29 cellular contexts compared by ENCODE assay signal in the genomic region with DNA sequence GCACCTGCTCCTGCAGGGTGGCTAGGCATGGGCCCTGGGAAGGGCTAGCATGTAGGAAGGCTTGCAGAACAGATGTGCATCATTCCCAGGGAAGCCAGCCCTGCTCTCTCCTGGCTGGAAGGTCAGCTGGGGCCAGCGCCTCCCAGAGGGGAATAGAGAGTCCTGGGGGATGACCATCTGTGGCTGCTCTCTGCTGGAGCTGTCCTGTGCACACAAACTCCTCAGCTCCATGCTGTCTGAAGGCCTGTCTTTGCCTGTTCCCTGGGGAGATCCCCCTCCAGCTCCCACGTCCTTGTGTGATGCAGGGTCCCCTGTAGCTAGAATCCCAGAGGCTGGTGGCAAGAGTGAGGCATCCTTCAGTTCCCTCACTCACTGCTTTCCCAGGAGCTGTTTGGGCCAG. TPM values are rescaled to one million over a fixed set of nuclear protein-coding genes. Genes with fewer than 3 reads are reported as not detected.
"Had no signal": no experiment of that assay in that cellular context is flagged by ENCODE, and none has a peak within 500 bp of the region (broad histone marks: within the 10 kb centered on the region; RNA-seq: fewer than 3 reads in every experiment).

No MANE protein-coding gene starts in this region.

- H3K9me3 ChIP-seq: body of pancreas had no signal

- H3K4me1 ChIP-seq: body of pancreas had no signal

- H3K27me3 ChIP-seq: body of pancreas, heart right ventricle had no signal

- DNase-seq: activated B cell treated with CpG ODN at 0.5 μM for 24 hours; activated CD4-positive, alpha-beta T cell treated with anti-CD3 and anti-CD28 coated beads for 48 hours; activated CD4-positive, alpha-beta T cell treated with anti-CD3 and anti-CD28 coated beads, Interleukin-2, amount 50 U/mL, for 1 hour; activated CD4-positive, alpha-beta T cell treated with anti-CD3 and anti-CD28 coated beads, Interleukin-2, amount 50 U/mL, for 48 hours; activated CD8-positive, alpha-beta memory T cell treated with anti-CD3 and anti-CD28 coated beads for 24 hours; activated CD8-positive, alpha-beta T cell treated with anti-CD3 and anti-CD28 coated beads for 36 hours; activated effector memory CD4-positive, alpha-beta T cell treated with Interleukin-2 at 50 U/mL for 16 hours; activated gamma-delta T cell treated with Interleukin-2 at 50 U/mL for 16 hours; activated naive CD4-positive, alpha-beta T cell treated with anti-CD3 and anti-CD28 coated beads, Interleukin-2, amount 50 U/mL, for 16 hours; activated naive CD4-positive, alpha-beta T cell treated with Interleukin-2 at 50 U/mL for 16 hours; activated T-cell treated with anti-CD3 and anti-CD28 coated beads, Interleukin-2, amount 50 U/mL, for 4 hours; amniotic stem cell; anterior cingulate cortex; body of pancreas; caudate nucleus; cortex of kidney; dermis blood vessel endothelial cell; effector CD4-positive, alpha-beta T cell; effector memory CD8-positive, alpha-beta T cell; erythroblast; foreskin melanocyte; heart right ventricle; T-helper 2 cell had no signal

- H3K27ac ChIP-seq: body of pancreas, esophagus muscularis mucosa, gastroesophageal sphincter, heart right ventricle had no signal

- H3K4me3 ChIP-seq: body of pancreas, esophagus muscularis mucosa, gastroesophageal sphincter, heart right ventricle had no signal

- H3K4me1 Mint-ChIP-seq: activated B cell treated with CpG ODN at 0.5 μM for 24 hours; activated T-helper 17 cell treated with anti-CD3 and anti-CD28 coated beads, Interleukin-2, amount 50 U/mL, for 72 hours had no signal

- H3K4me3 Mint-ChIP-seq: activated B cell treated with CpG ODN at 0.5 μM for 24 hours; activated CD8-positive, alpha-beta T cell treated with anti-CD3 and anti-CD28 coated beads for 36 hours; activated naive CD8-positive, alpha-beta T cell; activated T-cell treated with anti-CD3 and anti-CD28 coated beads, Interleukin-2, amount 50 U/mL, for 4 hours; activated T-helper 17 cell treated with anti-CD3 and anti-CD28 coated beads, Interleukin-2, amount 50 U/mL, for 72 hours; effector memory CD8-positive, alpha-beta T cell had no signal

- H3K27ac Mint-ChIP-seq: activated B cell treated with CpG ODN at 0.5 μM for 24 hours; activated CD8-positive, alpha-beta T cell treated with anti-CD3 and anti-CD28 coated beads for 36 hours; activated naive CD8-positive, alpha-beta T cell; activated T-helper 17 cell treated with anti-CD3 and anti-CD28 coated beads, Interleukin-2, amount 50 U/mL, for 72 hours; effector memory CD8-positive, alpha-beta T cell had no signal

- ATAC-seq: activated CD4-positive, CD25-positive, alpha-beta regulatory T cell treated with anti-CD3 and anti-CD28 coated beads, Interleukin-2, amount 50 U/mL, for 24 hours; activated CD8-positive, alpha-beta T cell treated with anti-CD3 and anti-CD28 coated beads for 36 hours; activated T-cell treated with anti-CD3 and anti-CD28 coated beads, Interleukin-2, amount 50 U/mL, for 4 hours; activated T-helper 17 cell treated with anti-CD3 and anti-CD28 coated beads, Interleukin-2, amount 50 U/mL, for 72 hours; body of pancreas; effector memory CD8-positive, alpha-beta T cell; gastroesophageal sphincter had no signal

- H3K36me3 ChIP-seq: esophagus muscularis mucosa, gastroesophageal sphincter, heart right ventricle had no signal

RNA-seq across cellular contexts. Expression of gene IL16, which starts 19.3 kb away (rescaled TPM):
- total RNA-seq: fibroblast of villous mesenchyme had no signal
